25 cellular contexts compared by ENCODE assay signal in genomic region chr1:91776068-91776794, GRCh38.
"Had no signal": no experiment of that assay in that cellular context is flagged by ENCODE, and none has a peak within 500 bp of the region (broad histone marks: within the 10 kb centered on the region; RNA-seq: fewer than 3 reads in every experiment).

No MANE protein-coding gene starts in this region.

- H3K27me3 Mint-ChIP-seq: activated CD4-positive, alpha-beta memory T cell treated with anti-CD3 and anti-CD28 coated beads, Interleukin-2, amount 10 ng/mL, durations not matched to agents 7 days and 5 days; activated CD8-positive, alpha-beta memory T cell treated with anti-CD3 and anti-CD28 coated beads, Interleukin-2, amount 10 ng/mL, durations not matched to agents 7 days and 5 days; stimulated activated naive CD8-positive, alpha-beta T cell treated with anti-CD3 and anti-CD28 coated beads, Interleukin-15, amount 100 ng/mL, for 72 hours; T-cell had no signal

- H3K36me3 Mint-ChIP-seq: memory B cell had no signal

- H3K9me3 Mint-ChIP-seq: activated CD4-positive, alpha-beta memory T cell treated with anti-CD3 and anti-CD28 coated beads, Interleukin-2, amount 10 ng/mL, durations not matched to agents 7 days and 5 days; activated T-helper 2 cell treated with anti-CD3 and anti-CD28 coated beads, Interferon-gamma antibody, Interleukin-2, Interleukin-4, amounts not matched to agents 10 μg/mL and 5 μg/mL and 100 μg/mL, durations not matched to agents 14 hours and 24 hours and 36 hours; memory B cell; stimulated activated naive CD8-positive, alpha-beta T cell treated with anti-CD3 and anti-CD28 coated beads, Interleukin-15, amount 100 ng/mL, for 72 hours; T-cell had no signal

- H3K4me3 Mint-ChIP-seq: activated CD4-positive, alpha-beta memory T cell treated with anti-CD3 and anti-CD28 coated beads, Interleukin-2, amount 10 ng/mL, durations not matched to agents 7 days and 5 days; activated CD8-positive, alpha-beta memory T cell treated with anti-CD3 and anti-CD28 coated beads, Interleukin-2, amount 10 ng/mL, durations not matched to agents 7 days and 5 days; memory B cell; stimulated activated naive CD8-positive, alpha-beta T cell treated with anti-CD3 and anti-CD28 coated beads, Interleukin-15, amount 100 ng/mL, for 72 hours; T-cell had no signal

- H3K27ac Mint-ChIP-seq: activated CD4-positive, alpha-beta memory T cell treated with anti-CD3 and anti-CD28 coated beads, Interleukin-2, amount 10 ng/mL, durations not matched to agents 7 days and 5 days; activated CD8-positive, alpha-beta memory T cell treated with anti-CD3 and anti-CD28 coated beads, Interleukin-2, amount 10 ng/mL, durations not matched to agents 7 days and 5 days; activated T-helper 2 cell treated with anti-CD3 and anti-CD28 coated beads, Interferon-gamma antibody, Interleukin-2, Interleukin-4, amounts not matched to agents 10 μg/mL and 5 μg/mL and 100 μg/mL, durations not matched to agents 14 hours and 24 hours and 36 hours; memory B cell; stimulated activated naive CD8-positive, alpha-beta T cell treated with anti-CD3 and anti-CD28 coated beads, Interleukin-15, amount 100 ng/mL, for 72 hours had no signal

- H3K4me1 Mint-ChIP-seq: memory B cell; stimulated activated naive CD8-positive, alpha-beta T cell treated with anti-CD3 and anti-CD28 coated beads, Interleukin-15, amount 100 ng/mL, for 72 hours had no signal

- ATAC-seq: activated CD8-positive, alpha-beta memory T cell treated with anti-CD3 and anti-CD28 coated beads, Interleukin-2, amount 10 ng/mL, durations not matched to agents 7 days and 5 days; foreskin keratinocyte; left lung; psoas muscle; right cardiac atrium; SK-N-SH treated with all-trans-retinoic acid at 6 μM for 48 hours; stimulated activated naive CD8-positive, alpha-beta T cell treated with anti-CD3 and anti-CD28 coated beads, Interleukin-15, amount 100 ng/mL, for 72 hours; T-cell; upper lobe of right lung had no signal

- DNase-seq: activated CD4-positive, alpha-beta memory T cell treated with anti-CD3 and anti-CD28 coated beads, Interleukin-2, amount 10 ng/mL, durations not matched to agents 7 days and 5 days; activated CD4-positive, alpha-beta T cell treated with anti-CD3 and anti-CD28 coated beads for 48 hours; activated CD4-positive, CD25-positive, alpha-beta regulatory T cell; activated CD8-positive, alpha-beta memory T cell treated with anti-CD3 and anti-CD28 coated beads, Interleukin-2, amount 10 ng/mL, durations not matched to agents 7 days and 5 days; activated naive CD4-positive, alpha-beta T cell treated with Interleukin-2 at 50 U/mL for 16 hours; anterior cingulate cortex; brain microvascular endothelial cell; cerebellar nuclear complex; cortex of kidney; foreskin keratinocyte; kidney; left lung; psoas muscle; right cardiac atrium; small intestine; stimulated activated CD4-positive, alpha-beta T cell treated with anti-CD3 and anti-CD28 coated beads, Interleukin-15, amount 100 ng/mL, for 24 hours; stimulated activated CD4-positive, alpha-beta T cell treated with anti-CD3 and anti-CD28 coated beads, Interleukin-2, amount 100 ng/mL, for 48 hours; stimulated activated naive CD8-positive, alpha-beta T cell treated with anti-CD3 and anti-CD28 coated beads, Interleukin-15, amount 100 ng/mL, for 72 hours; T-cell; T-helper 9 cell; testis; upper lobe of right lung had no signal
